In the genomic region with DNA sequence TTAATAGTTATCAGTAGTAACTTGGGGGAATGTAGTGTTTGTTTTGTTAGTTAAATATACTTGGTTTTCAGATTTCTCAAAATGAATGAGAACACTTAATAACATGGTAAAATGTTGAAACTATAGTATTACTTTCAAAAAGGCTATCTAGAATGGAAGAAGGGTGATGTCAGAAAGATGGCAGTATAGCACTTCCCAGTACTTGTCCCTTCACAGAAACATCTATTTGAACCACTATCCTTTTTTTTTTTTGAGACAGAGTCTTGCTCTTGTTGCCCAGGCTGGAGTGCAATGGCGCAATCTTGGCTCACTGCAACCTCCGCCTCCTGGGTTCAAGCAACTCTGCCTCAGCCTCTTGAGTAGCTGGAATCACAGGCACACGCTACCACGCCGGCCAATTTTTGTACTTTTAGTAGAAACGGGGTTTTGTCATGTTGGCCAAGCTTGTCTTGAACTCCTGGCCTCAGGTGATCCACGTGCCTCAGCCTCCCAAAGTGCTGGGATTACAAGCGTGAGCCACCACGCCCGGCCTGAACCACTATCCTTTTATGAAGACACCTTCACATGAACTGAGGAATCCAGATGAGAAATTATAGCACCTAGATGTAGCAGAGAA, we compare ENCODE assay signal across 17 cellular contexts.
"Had no signal": no experiment of that assay in that cellular context is flagged by ENCODE, and none has a peak within 500 bp of the region (broad histone marks: within the 10 kb centered on the region; RNA-seq: fewer than 3 reads in every experiment).

No MANE protein-coding gene starts in this region.

- H3K4me3 ChIP-seq: adrenal gland, ascending aorta, dorsolateral prefrontal cortex, esophagus squamous epithelium, gastroesophageal sphincter, neural progenitor cell, stomach had no signal

- H3K4me1 ChIP-seq: ascending aorta had no signal

- H3K9ac ChIP-seq: neural progenitor cell had no signal

- H3K4me2 ChIP-seq: neural progenitor cell had no signal

- H3K36me3 ChIP-seq: adrenal gland, ascending aorta, esophagus squamous epithelium, gastroesophageal sphincter, neural progenitor cell, stomach had no signal

- ATAC-seq: activated naive CD4-positive, alpha-beta T cell treated with anti-CD3 and anti-CD28 coated beads, Interleukin-2, amount 50 U/mL, for 72 hours; effector memory CD8-positive, alpha-beta T cell; naive thymus-derived CD4-positive, alpha-beta T cell; sciatic nerve; stimulated activated memory B cell treated with anti-CD40 and anti-IgM and Interleukin-4, amounts not matched to agents 10 μg/mL and 1 μg/mL and 100 μg/mL, for 72 hours had no signal

- H3K27ac ChIP-seq: adrenal gland, ascending aorta, dorsolateral prefrontal cortex, gastroesophageal sphincter, neural progenitor cell had no signal

- H3K9me3 ChIP-seq: adrenal gland, esophagus squamous epithelium, stomach had no signal

- DNase-seq: activated CD4-positive, alpha-beta T cell treated with anti-CD3 and anti-CD28 coated beads for 1 hour; activated T-cell treated with anti-CD3 and anti-CD28 coated beads, Interleukin-2, amount 50 U/mL, for 1 hour; adrenal gland; dorsolateral prefrontal cortex; effector memory CD8-positive, alpha-beta T cell; esophagus squamous epithelium; head of caudate nucleus; hypothalamus; naive thymus-derived CD4-positive, alpha-beta T cell; small intestine; stomach had no signal

- H2AFZ ChIP-seq: neural progenitor cell had no signal

- H3K27me3 ChIP-seq: adrenal gland, ascending aorta, dorsolateral prefrontal cortex, esophagus squamous epithelium, gastroesophageal sphincter, neural progenitor cell, stomach had no signal
